11 cellular contexts compared by ENCODE assay signal in genomic region chr11:12706531-12707499, GRCh38. TPM values are rescaled to one million over a fixed set of nuclear protein-coding genes. Genes with fewer than 3 reads are reported as not detected.
DNase-seq lines count a peak whose midpoint lies in the region; ATAC-seq and TF ChIP-seq lines count a peak whose summit lies in the region.
"Had no signal": no experiment of that assay in that cellular context is flagged by ENCODE, and none has a peak within 500 bp of the region (broad histone marks: within the 10 kb centered on the region; RNA-seq: fewer than 3 reads in every experiment).

No MANE protein-coding gene starts in this region.

- DNase-seq in HFFc6 = no peak
- DNase-seq in NCI-H2227 treated with DMSO at 0.1 percent for 48 hours (lab: John Stamatoyannopoulos, UW) = peak; percentile 84
- DNase-seq in psoas muscle = no peak
- DNase-seq in activated CD8-positive, alpha-beta memory T cell treated with anti-CD3 and anti-CD28 coated beads, Interleukin-2, amount 10 ng/mL, durations not matched to agents 7 days and 5 days = no peak
- DNase-seq: NCI-H1930, WERI-Rb-1 had no signal

- ATAC-seq in psoas muscle = peak; percentile 8 to 41 (median 28)
- no peak for ATAC-seq in HG03432 (IDR thresholded peaks at IDR 0.05; ENCODE audit: unreplicated experiment)
- no peak for ATAC-seq in GM18909 (IDR thresholded peaks at IDR 0.05; ENCODE audit: poor library complexity, unreplicated experiment)
- ATAC-seq in activated CD8-positive, alpha-beta memory T cell treated with anti-CD3 and anti-CD28 coated beads, Interleukin-2, amount 10 ng/mL, durations not matched to agents 7 days and 5 days = no peak
- ATAC-seq in activated T-helper 17 cell treated with anti-CD3 and anti-CD28 coated beads, Interleukin-2, amount 50 U/mL, for 72 hours (replicated peaks) = no peak

- peaks cover 88% of the 10 kb centered on the region for H3K4me1 Mint-ChIP-seq in HFFc6 (ENCODE audit: low read depth)
- no peaks in the 10 kb centered on the region for H3K4me1 Mint-ChIP-seq in activated CD8-positive, alpha-beta memory T cell treated with anti-CD3 and anti-CD28 coated beads, Interleukin-2, amount 10 ng/mL, durations not matched to agents 7 days and 5 days
- no peaks in the 10 kb centered on the region for H3K4me1 Mint-ChIP-seq in activated T-helper 17 cell treated with anti-CD3 and anti-CD28 coated beads, Interleukin-2, amount 50 U/mL, for 72 hours
- H3K4me1 Mint-ChIP-seq: activated naive CD4-positive, alpha-beta T cell treated with anti-CD3 and anti-CD28 coated beads, Interleukin-2, amount 50 U/mL, for 24 hours had no signal

- intact Hi-C loops in psoas muscle (cut with DNase I) = loop anchor here (5.0 kb wide), 1 partner anchor 35 kb away; no protein-coding TSS in a partner anchor

- peaks cover 48% of the 10 kb centered on the region for H3K36me3 Mint-ChIP-seq in HFFc6 (ENCODE audit: low read depth)
- no peaks in the 10 kb centered on the region for H3K36me3 Mint-ChIP-seq in activated CD8-positive, alpha-beta memory T cell treated with anti-CD3 and anti-CD28 coated beads, Interleukin-2, amount 10 ng/mL, durations not matched to agents 7 days and 5 days
- H3K36me3 Mint-ChIP-seq in activated T-helper 17 cell treated with anti-CD3 and anti-CD28 coated beads, Interleukin-2, amount 50 U/mL, for 72 hours (ENCODE audit: low read depth) = no peaks in the 10 kb centered on the region
- H3K36me3 Mint-ChIP-seq: activated naive CD4-positive, alpha-beta T cell treated with anti-CD3 and anti-CD28 coated beads, Interleukin-2, amount 50 U/mL, for 24 hours had no signal

- H3K9me3 ChIP-seq in esophagus (ENCODE audit: control insufficient read depth in 2 of 2, insufficient read depth in 1 of 2, low read depth in 1 of 2, low read length in 1 of 2) = no peaks in the 10 kb centered on the region
- no peaks in the 10 kb centered on the region for H3K9me3 ChIP-seq in psoas muscle

- CTCF ChIA-PET in activated CD8-positive, alpha-beta memory T cell treated with anti-CD3 and anti-CD28 coated beads, Interleukin-2, amount 10 ng/mL, durations not matched to agents 7 days and 5 days (lab: Charles Lee) = no interaction called here

- TF ChIP-seq CTCF in HFFc6 (IDR thresholded peaks at IDR 0.05) (no peak), psoas muscle (IDR thresholded peaks at IDR 0.05) (no peak)

- WGBS in esophagus, 2 donors = 64 to 65% methylated on average over 9 of the region's 9 CpGs
- 30 to 55% (median 34%) methylated on average over 9 of the region's 9 CpGs for WGBS in psoas muscle, 3 donors

- H3K9me3 Mint-ChIP-seq in HFFc6 = no peaks in the 10 kb centered on the region
- H3K9me3 Mint-ChIP-seq in activated CD8-positive, alpha-beta memory T cell treated with anti-CD3 and anti-CD28 coated beads, Interleukin-2, amount 10 ng/mL, durations not matched to agents 7 days and 5 days (ENCODE audit: low read depth) = no peaks in the 10 kb centered on the region
- no peaks in the 10 kb centered on the region for H3K9me3 Mint-ChIP-seq in activated T-helper 17 cell treated with anti-CD3 and anti-CD28 coated beads, Interleukin-2, amount 50 U/mL, for 72 hours
- H3K9me3 Mint-ChIP-seq: activated naive CD4-positive, alpha-beta T cell treated with anti-CD3 and anti-CD28 coated beads, Interleukin-2, amount 50 U/mL, for 24 hours had no signal

- peak overlapping the region; percentile 3 to 36 for H3K27ac ChIP-seq in esophagus (ENCODE audit: low read depth in 2 of 2, low read length in 1 of 2)
- H3K27ac ChIP-seq in psoas muscle = peak overlapping the region; percentile 70
- H3K27ac ChIP-seq: WERI-Rb-1 had no signal

- peaks cover 4 to 14% of the 10 kb centered on the region in 2 donors for H3K4me1 ChIP-seq in esophagus (ENCODE audit: control insufficient read depth in 2 of 2, insufficient read depth in 2 of 2, low read length in 1 of 2)
- H3K4me1 ChIP-seq in psoas muscle = peaks cover 83% of the 10 kb centered on the region

- no peaks in the 10 kb centered on the region for H3K36me3 ChIP-seq in esophagus (ENCODE audit: control insufficient read depth in 2 of 2, insufficient read depth in 2 of 2, low read length in 1 of 2)
- no peaks in the 10 kb centered on the region for H3K36me3 ChIP-seq in psoas muscle (ENCODE audit: insufficient read depth in 1 of 2, low read depth in 1 of 2)
- H3K36me3 ChIP-seq: WERI-Rb-1 had no signal

- H3K27ac Mint-ChIP-seq in HFFc6 = peak overlapping the region; percentile 28; the same call in 1 of the 2 replicates
- H3K27ac Mint-ChIP-seq in activated CD8-positive, alpha-beta memory T cell treated with anti-CD3 and anti-CD28 coated beads, Interleukin-2, amount 10 ng/mL, durations not matched to agents 7 days and 5 days = no peak overlapping the region
- no peak overlapping the region for H3K27ac Mint-ChIP-seq in activated T-helper 17 cell treated with anti-CD3 and anti-CD28 coated beads, Interleukin-2, amount 50 U/mL, for 72 hours
- H3K27ac Mint-ChIP-seq: activated naive CD4-positive, alpha-beta T cell treated with anti-CD3 and anti-CD28 coated beads, Interleukin-2, amount 50 U/mL, for 24 hours had no signal

- H3K4me3 ChIP-seq in esophagus (ENCODE audit: low read depth in 1 of 2, low read length in 2 of 2) (no peak overlapping the region), psoas muscle (no peak overlapping the region)

- H3K4me3 Mint-ChIP-seq in HFFc6 = no peak overlapping the region
- no peak overlapping the region for H3K4me3 Mint-ChIP-seq in activated CD8-positive, alpha-beta memory T cell treated with anti-CD3 and anti-CD28 coated beads, Interleukin-2, amount 10 ng/mL, durations not matched to agents 7 days and 5 days
- no peak overlapping the region for H3K4me3 Mint-ChIP-seq in activated T-helper 17 cell treated with anti-CD3 and anti-CD28 coated beads, Interleukin-2, amount 50 U/mL, for 72 hours
- H3K4me3 Mint-ChIP-seq: activated naive CD4-positive, alpha-beta T cell treated with anti-CD3 and anti-CD28 coated beads, Interleukin-2, amount 50 U/mL, for 24 hours had no signal

- peaks cover 2% of the 10 kb centered on the region; the same call in 1 of the 2 replicates for H3K27me3 Mint-ChIP-seq in HFFc6 (ENCODE audit: insufficient read depth)
- H3K27me3 Mint-ChIP-seq in activated CD8-positive, alpha-beta memory T cell treated with anti-CD3 and anti-CD28 coated beads, Interleukin-2, amount 10 ng/mL, durations not matched to agents 7 days and 5 days = peaks cover 65% of the 10 kb centered on the region
- H3K27me3 Mint-ChIP-seq in activated T-helper 17 cell treated with anti-CD3 and anti-CD28 coated beads, Interleukin-2, amount 50 U/mL, for 72 hours = peaks cover 47% of the 10 kb centered on the region

- H3K27me3 ChIP-seq in esophagus (ENCODE audit: control insufficient read depth in 1 of 2, insufficient read depth in 2 of 2, low read length in 2 of 2) = no peaks in the 10 kb centered on the region
- H3K27me3 ChIP-seq in psoas muscle (ENCODE audit: insufficient read depth in 3 of 3, low read length in 2 of 3) = no peaks in the 10 kb centered on the region

RNA-seq across cellular contexts. Expression of gene TEAD1, which starts 32.6 kb away (rescaled TPM):
- total RNA-seq in HFFc6 (2021; fragmentation: NEBNext Ultra II Directional; extraction: Animal tissue kit (Norgen Biotek cat#: 25700)) = 100 to 1,000 TPM; 218 to 252 (median 227) TPM
- 10 to 100 TPM; 10.4 to 11.2 TPM for polyA plus RNA-seq in esophagus
- 100 to 1,000 TPM; 111 to 178 (median 141) TPM for total RNA-seq in psoas muscle
- 100 to 1,000 TPM in 1 of 3 donors, 10 to 100 TPM in 2; 11.3 to 112 (median 19.6) TPM for polyA plus RNA-seq in psoas muscle
- under 1 TPM; 0.18 to 0.26 TPM for total RNA-seq in activated CD8-positive, alpha-beta memory T cell treated with anti-CD3 and anti-CD28 coated beads, Interleukin-2, amount 10 ng/mL, durations not matched to agents 7 days and 5 days
- total RNA-seq in activated T-helper 17 cell treated with anti-CD3 and anti-CD28 coated beads, Interleukin-2, amount 50 U/mL, for 72 hours = 1 to 10 TPM; 1.2 to 1.6 TPM

Comparison
In these comparisons a context has a peak if more than half of its experiments do, and no peak if none do; other contexts are left out.
1. ATAC-seq: peak in psoas muscle (4 of 4); none in HG03432 (single experiment), GM18909 (single experiment), activated CD8-positive, alpha-beta memory T cell treated with anti-CD3 and anti-CD28 coated beads, Interleukin-2, amount 10 ng/mL, durations not matched to agents 7 days and 5 days (single experiment) and activated T-helper 17 cell treated with anti-CD3 and anti-CD28 coated beads, Interleukin-2, amount 50 U/mL, for 72 hours (single experiment).
2. RNA of gene TEAD1, which starts 32.6 kb away (total RNA-seq): 218 to 252 TPM in HFFc6 and 111 to 178 TPM in psoas muscle; 1.2 to 1.6 TPM in activated T-helper 17 cell treated with anti-CD3 and anti-CD28 coated beads, Interleukin-2, amount 50 U/mL, for 72 hours and 0.18 to 0.26 TPM in activated CD8-positive, alpha-beta memory T cell treated with anti-CD3 and anti-CD28 coated beads, Interleukin-2, amount 10 ng/mL, durations not matched to agents 7 days and 5 days; every median in the first group is over 10 times any median in the second.